ENCODE assay signal across 10 cellular contexts in the genomic region with DNA sequence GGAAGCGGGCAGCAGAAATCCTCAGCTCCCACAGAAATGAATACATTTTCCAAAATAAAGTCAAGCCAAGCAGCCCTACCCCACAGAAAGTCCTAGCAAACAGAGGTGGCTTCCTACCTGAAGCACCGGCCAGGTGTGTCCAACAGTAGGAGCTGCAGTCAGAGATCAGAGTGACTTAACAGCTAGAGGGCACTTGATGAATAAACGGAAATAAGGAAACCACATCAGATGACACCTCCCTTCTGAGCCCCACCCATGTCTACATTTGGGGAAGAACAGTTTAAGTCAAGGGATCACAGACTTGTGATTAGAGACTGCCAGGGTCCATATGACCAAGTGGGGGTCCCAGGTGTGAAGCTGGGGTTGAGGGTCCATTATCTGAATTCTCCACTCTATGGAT. TPM values are rescaled to one million over a fixed set of nuclear protein-coding genes. Genes with fewer than 3 reads are reported as not detected.
DNase-seq lines count a peak whose midpoint lies in the region; FAIRE-seq and TF ChIP-seq lines count a peak whose summit lies in the region.
"Had no signal": no experiment of that assay in that cellular context is flagged by ENCODE, and none has a peak within 500 bp of the region (broad histone marks: within the 10 kb centered on the region; RNA-seq: fewer than 3 reads in every experiment).

TSS of gene CXCR1 (minus strand) at position 172 of the 400 bp plus-strand sequence. CDS start 1,751 bp downstream, outside the sequence.

- no peak within 1 kb of the TSS for H3K4me3 Mint-ChIP-seq in activated naive CD4-positive, alpha-beta T cell treated with anti-CD3 and anti-CD28 coated beads, Interleukin-2, amount 10 ng/mL, durations not matched to agents 7 days and 5 days

- H3K9me3 Mint-ChIP-seq in activated naive CD4-positive, alpha-beta T cell treated with anti-CD3 and anti-CD28 coated beads, Interleukin-2, amount 10 ng/mL, durations not matched to agents 7 days and 5 days, result no peaks in the 10 kb centered on the region

- H3K27ac Mint-ChIP-seq in activated naive CD4-positive, alpha-beta T cell treated with anti-CD3 and anti-CD28 coated beads, Interleukin-2, amount 10 ng/mL, durations not matched to agents 7 days and 5 days, result peak within 1 kb of the TSS; percentile 12

- no peaks in the 10 kb centered on the region for H3K36me3 Mint-ChIP-seq in activated naive CD4-positive, alpha-beta T cell treated with anti-CD3 and anti-CD28 coated beads, Interleukin-2, amount 10 ng/mL, durations not matched to agents 7 days and 5 days

- no peak for FAIRE-seq in H54 (lab: Jason Lieb, UNC)

- TF ChIP-seq POLR2A in H54 (IDR thresholded peaks at IDR 0.05; ENCODE audit: low read depth, low read length), result no peak

- in situ Hi-C loops in G401 (cut with HindIII; ENCODE audit: low sequenced_read_pairs), result no loop called here

- H3K27me3 Mint-ChIP-seq in activated naive CD4-positive, alpha-beta T cell treated with anti-CD3 and anti-CD28 coated beads, Interleukin-2, amount 10 ng/mL, durations not matched to agents 7 days and 5 days, result peaks cover 72% of the 10 kb centered on the region

- H3K4me1 Mint-ChIP-seq in activated naive CD4-positive, alpha-beta T cell treated with anti-CD3 and anti-CD28 coated beads, Interleukin-2, amount 10 ng/mL, durations not matched to agents 7 days and 5 days, result peaks cover 42% of the 10 kb centered on the region

- CTCF ChIA-PET in activated naive CD4-positive, alpha-beta T cell treated with anti-CD3 and anti-CD28 coated beads, Interleukin-2, amount 10 ng/mL, durations not matched to agents 7 days and 5 days (lab: Charles Lee), result interaction anchor here (0.6 to 2.4 kb wide), 7 partner anchors 9 to 92 kb away, joined by 3 to 11 read pairs (median 5); no protein-coding TSS in a partner anchor

- DNase-seq in Kasumi-1 (lab: John Stamatoyannopoulos, UW) (peak; percentile 8 to 15), T-helper 22 cell (ENCODE audit: low read depth) (peak; percentile 8), GF-D8 (lab: John Stamatoyannopoulos, UW) (no peak), G401 (ENCODE audit: low spot score) (no peak), NCI-H69 (lab: John Stamatoyannopoulos, UW) (no peak), H54 (ENCODE audit: insufficient read length, low spot score) (no peak)
- peak; percentile 58 for DNase-seq in activated naive CD4-positive, alpha-beta T cell treated with anti-CD3 and anti-CD28 coated beads, Interleukin-2, amount 10 ng/mL, durations not matched to agents 7 days and 5 days
- DNase-seq in stimulated activated CD4-positive, alpha-beta T cell treated with anti-CD3 and anti-CD28 coated beads, TNF-alpha, amount 100 ng/mL, for 1 hour (ENCODE audit: low read depth in 3 of 3, low spot score in 1 of 3), result peak in 2 of 3 donors; percentile 8 to 12
- DNase-seq: NCI-H526 had no signal

RNA-seq across cellular contexts. Expression of gene CXCR1, which starts in this region (rescaled TPM):
- total RNA-seq in G401 (2014; rRNA removed; shearing (Covaris generic)), result not detected in 2 replicates
- total RNA-seq: HT1080 had no signal

Comparison
In these comparisons a context has a peak if more than half of its experiments do, and no peak if none do; other contexts are left out.
1. DNase-seq: peak in Kasumi-1 (2 of 2), T-helper 22 cell (single experiment), activated naive CD4-positive, alpha-beta T cell treated with anti-CD3 and anti-CD28 coated beads, Interleukin-2, amount 10 ng/mL, durations not matched to agents 7 days and 5 days (single experiment) and stimulated activated CD4-positive, alpha-beta T cell treated with anti-CD3 and anti-CD28 coated beads, TNF-alpha, amount 100 ng/mL, for 1 hour (2 of 3); none in GF-D8 (single experiment), G401 (single experiment), NCI-H69 (single experiment) and H54 (single experiment).